Comparison of ENCODE assay signal across 21 cellular contexts in the genomic region with DNA sequence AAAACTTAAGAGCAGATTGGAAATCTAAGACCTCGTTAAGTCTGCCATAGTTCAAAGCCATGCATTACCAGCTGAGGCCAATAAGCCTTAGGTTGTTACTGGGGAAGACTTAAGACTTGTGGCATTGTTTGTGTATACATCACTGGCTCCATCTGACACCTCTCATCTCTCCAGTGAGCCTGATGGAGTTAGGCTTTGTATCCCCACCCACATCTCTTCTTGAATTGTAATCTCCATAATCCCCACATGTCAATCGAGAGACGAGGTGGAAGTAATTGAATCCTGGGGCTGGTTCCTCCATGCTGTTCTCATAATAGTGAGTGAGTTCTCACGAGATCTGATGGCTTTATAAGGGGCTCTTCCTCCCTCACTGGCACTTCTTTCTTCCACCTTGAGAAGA.
"Had no signal": no experiment of that assay in that cellular context is flagged by ENCODE, and none has a peak within 500 bp of the region (broad histone marks: within the 10 kb centered on the region; RNA-seq: fewer than 3 reads in every experiment).

No MANE protein-coding gene starts in this region.

- H3K27me3 ChIP-seq: ovary, right atrium auricular region, spleen, uterus had no signal

- H3K27me3 Mint-ChIP-seq: activated T-cell treated with anti-CD3 and anti-CD28 coated beads, Interleukin-2, amount 50 U/mL, for 24 hours; naive thymus-derived CD4-positive, alpha-beta T cell had no signal

- H3K36me3 ChIP-seq: lower lobe of right lung, ovary, prostate gland, right atrium auricular region, uterus had no signal

- H3K27ac Mint-ChIP-seq: activated T-cell treated with anti-CD3 and anti-CD28 coated beads, Interleukin-2, amount 50 U/mL, for 24 hours; T-helper 2 cell treated with Interferon-gamma antibody and Interleukin-4, amounts not matched to agents 5 μg/mL and 100 μg/mL, for 36 hours had no signal

- DNase-seq: activated CD4-positive, CD25-positive, alpha-beta regulatory T cell treated with anti-CD3 and anti-CD28 coated beads, Interleukin-2, amount 50 U/mL, for 72 hours; activated CD8-positive, alpha-beta memory T cell treated with anti-CD3 and anti-CD28 coated beads, Interleukin-2, amount 50 U/mL, for 4 hours; activated naive CD4-positive, alpha-beta T cell treated with Interleukin-2 at 50 U/mL for 16 hours; activated T-cell treated with anti-CD3 and anti-CD28 coated beads, Interleukin-2, amount 50 U/mL, for 24 hours; amygdala; cortex of kidney; effector CD4-positive, alpha-beta T cell; erythroblast; foreskin fibroblast; lower lobe of right lung; naive thymus-derived CD4-positive, alpha-beta T cell; ovary; spleen; stimulated activated CD4-positive, alpha-beta T cell treated with anti-CD3 and anti-CD28 coated beads, Interleukin-4, amount 100 ng/mL, for 4 hours; trophoblast cell; uterus had no signal

- H3K4me1 ChIP-seq: lower lobe of right lung, prostate gland, right atrium auricular region, uterus had no signal

- H3K9me3 ChIP-seq: lower lobe of right lung, ovary, prostate gland, right atrium auricular region, uterus had no signal

- H3K27ac ChIP-seq: lower lobe of right lung, ovary, prostate gland, right atrium auricular region, spleen, uterus, VCaP had no signal

- H3K4me3 ChIP-seq: lower lobe of right lung, ovary, prostate gland, right atrium auricular region, spleen, uterus had no signal

- H3K4me3 Mint-ChIP-seq: activated T-cell treated with anti-CD3 and anti-CD28 coated beads, Interleukin-2, amount 50 U/mL, for 24 hours; T-helper 2 cell treated with Interferon-gamma antibody and Interleukin-4, amounts not matched to agents 5 μg/mL and 100 μg/mL, for 36 hours had no signal

- ATAC-seq: left lobe of liver; lower lobe of right lung; naive thymus-derived CD4-positive, alpha-beta T cell had no signal
